8 cellular contexts compared by ENCODE assay signal in genomic region chr17:76709077-76709950, GRCh38. TPM values are rescaled to one million over a fixed set of nuclear protein-coding genes. Genes with fewer than 3 reads are reported as not detected.
A peak's percentile ranks its signal among the peaks of the same experiment; 100 is the strongest.
DNase-seq lines count a peak whose midpoint lies in the region; ATAC-seq, FAIRE-seq and TF ChIP-seq lines count a peak whose summit lies in the region.

No MANE protein-coding gene starts in this region.

- H3K9me3 ChIP-seq in Panc1 (ENCODE audit: control insufficient read depth, insufficient read depth, low read depth, low read length) (no peaks in the 10 kb centered on the region), H1 (ENCODE audit: insufficient read depth in 2 of 2, low read depth in 1 of 2, low read length in 1 of 2) (no peaks in the 10 kb centered on the region), transverse colon (no peaks in the 10 kb centered on the region)

- no peak for TF ChIP-seq RAD21 in H1 (IDR thresholded peaks at IDR 0.05 in 1 of 2, conservative IDR thresholded peaks at IDR 0.05 in 1 of 2; ENCODE audit: low read depth in 2 of 2, low read length in 2 of 2)

- no peak for TF ChIP-seq EP300 in H1 (IDR thresholded peaks at IDR 0.05; ENCODE audit: borderline replicate concordance in 1 of 2, low read depth in 2 of 2, low read length in 2 of 2)
- peak; percentile 7 for TF ChIP-seq EP300 in transverse colon (IDR thresholded peaks at IDR 0.05; ENCODE audit: low read depth)

- H3K23ac ChIP-seq in H1 (ENCODE audit: insufficient read length), result no peak overlapping the region

- peaks cover 6% of the 10 kb centered on the region for H3K36me3 Mint-ChIP-seq in memory B cell

- H3K36me3 ChIP-seq in Panc1 (ENCODE audit: control insufficient read depth, insufficient read depth, low read length) (no peaks in the 10 kb centered on the region), H1 (ENCODE audit: control insufficient read depth in 2 of 4, insufficient read depth in 4 of 4, low read length in 3 of 4) (no peaks in the 10 kb centered on the region), transverse colon (peaks cover 0 to 14% (median 0%) of the 10 kb centered on the region in 4 donors)

- no peak overlapping the region for H2BK12ac ChIP-seq in H1 (ENCODE audit: low read depth, low read length)

- TSS peak; percentile 42 for BruUV-seq in Panc1 (replicated peaks; lab: Mats Ljungman, UMichigan)

- H3K27ac ChIP-seq in Panc1 (ENCODE audit: low read length) (peak overlapping the region; percentile 77), H1 (ENCODE audit: low read depth, low read length) (no peak overlapping the region), transverse colon (peak overlapping the region; percentile 82 to 97 (median 88))

- H4K8ac ChIP-seq in H1 (ENCODE audit: extremely low read depth, insufficient read depth, low read length), result no peak overlapping the region

- ATAC-seq in Panc1, result peak; percentile 18; the same call in 1 of the 2 replicates
- no peak for ATAC-seq in memory B cell (ENCODE audit: low read depth)

- H4K91ac ChIP-seq in H1 (replicated peaks; ENCODE audit: insufficient read length, low read length), result no peak overlapping the region

- H3K4me2 ChIP-seq in H1 (ENCODE audit: insufficient read depth in 1 of 2, low read depth in 2 of 2, low read length in 2 of 2), result peak overlapping the region; percentile 87 to 89

- CTCF ChIA-PET in Panc1 (lab: Charles Lee), result interaction anchor here (0.5 to 1.1 kb wide), 2 partner anchors 25 to 43 kb away, joined by 3 to 4 read pairs; no protein-coding TSS in a partner anchor
- CTCF ChIA-PET in H1 (lab: Charles Lee; ENCODE audit: partially characterized antibody), result interaction anchor here (0.6 to 5.6 kb wide), 16 partner anchors 8 to 250 kb away, joined by 3 to 67 read pairs (median 5); no protein-coding TSS in a partner anchor

- WGBS in H1 (ENCODE audit: extremely low coverage in 1 of 2, insufficient coverage in 1 of 2, insufficient read length in 1 of 2, insufficient replicate concordance in 2 of 2, low coverage in 1 of 2, low lambda C conversion rate in 2 of 2, missing lambda C conversion rate in 1 of 2), 2 experiments, result 57% methylated on average over 28 of the region's 29 CpGs; no CpG with 5 or more reads in 1 of the 2 experiments
- 66 to 100% methylated on average over 4 to 29 of the region's 29 CpGs for WGBS in transverse colon (ENCODE audit: low coverage in 1 of 2), 2 donors

- peak overlapping the region; percentile 67 for H3K4me3 Mint-ChIP-seq in memory B cell

- no peak overlapping the region for H3K9ac ChIP-seq in H1 (replicated peaks in 1 of 4; ENCODE audit: extremely low read depth in 1 of 4, low read depth in 3 of 4, low read length in 3 of 4)

- H4K20me1 ChIP-seq in H1 (replicated peaks in 1 of 2; ENCODE audit: control insufficient read depth in 1 of 2, insufficient read depth in 2 of 2, low read length in 2 of 2), result peaks cover 0 to 8% of the 10 kb centered on the region in 2 experiments

- H3K27me3 ChIP-seq in Panc1 (ENCODE audit: control insufficient read depth, insufficient read depth, low read length) (no peaks in the 10 kb centered on the region), H1 (replicated peaks in 1 of 4; ENCODE audit: control insufficient read depth in 3 of 4, extremely low read depth in 1 of 4, insufficient read depth in 3 of 4, low read length in 3 of 4) (peaks cover 2 to 22% (median 20%) of the 10 kb centered on the region in 4 experiments), transverse colon (no peaks in the 10 kb centered on the region)

- no peak overlapping the region for H3K4ac ChIP-seq in H1 (replicated peaks; ENCODE audit: insufficient read length, low read depth, low read length)

- TF ChIP-seq POLR2A in H1 (IDR thresholded peaks at IDR 0.05; ENCODE audit: control extremely low read depth in 1 of 2, low read depth in 2 of 2, low read length in 2 of 2), result no peak
- peak; percentile 69 for TF ChIP-seq POLR2A in transverse colon (IDR thresholded peaks at IDR 0.05)

- FAIRE-seq in G401.6 (lab: Jason Lieb, UNC) (peak; percentile 95), H1 (lab: Jason Lieb, UNC) (no peak)

- H2BK15ac ChIP-seq in H1 (ENCODE audit: low read length), result peak overlapping the region; percentile 13; the same call in 1 of the 2 replicates

- H3K27me3 Mint-ChIP-seq in memory B cell, result no peaks in the 10 kb centered on the region

- no peaks in the 10 kb centered on the region for H3K9me3 Mint-ChIP-seq in memory B cell

- no peak overlapping the region for H2BK120ac ChIP-seq in H1 (replicated peaks; ENCODE audit: low read depth, low read length)

- H3K4me1 Mint-ChIP-seq in memory B cell, result peaks cover 3% of the 10 kb centered on the region

- peak overlapping the region; percentile 34 for H2AK5ac ChIP-seq in H1 (ENCODE audit: low read depth, low read length)

- H3K79me2 ChIP-seq in H1 (ENCODE audit: control insufficient read depth in 1 of 2, insufficient read depth in 2 of 2, low read length in 2 of 2), result no peaks in the 10 kb centered on the region

- H3K4me1 ChIP-seq in Panc1 (ENCODE audit: control insufficient read depth, insufficient read depth, low read length) (peaks cover 30% of the 10 kb centered on the region), H1 (replicated peaks in 1 of 4; ENCODE audit: control insufficient read depth in 3 of 4, insufficient read depth in 4 of 4, low read length in 3 of 4) (peaks cover 11 to 28% (median 19%) of the 10 kb centered on the region in 4 experiments), transverse colon (peaks cover 9 to 30% (median 24%) of the 10 kb centered on the region in 4 donors)

- TF ChIP-seq CTCF in Panc1 (IDR thresholded peaks at IDR 0.05) (no peak), H1 (IDR thresholded peaks at IDR 0.05; ENCODE audit: control extremely low read depth in 1 of 3, insufficient read depth in 1 of 3, low read depth in 1 of 3, low read length in 3 of 3) (no peak), transverse colon (IDR thresholded peaks at IDR 0.05) (no peak)

- no peak overlapping the region for H3K14ac ChIP-seq in H1 (ENCODE audit: insufficient read length)

- H3K18ac ChIP-seq in H1 (ENCODE audit: extremely low read depth, low read length), result 0 out of 2 replicates have a peak overlapping the region, but pooled peaks have one; percentile 27

- H3K56ac ChIP-seq in H1 (replicated peaks; ENCODE audit: insufficient read length, low read depth, low read length), result no peak overlapping the region

- H3K79me1 ChIP-seq in H1 (ENCODE audit: low read depth, low read length), result peaks cover 2% of the 10 kb centered on the region

- no peak overlapping the region for H3K27ac Mint-ChIP-seq in memory B cell

- H2BK20ac ChIP-seq in H1 (ENCODE audit: low read length), result no peak overlapping the region

- POLR2A ChIA-PET in Panc1 (lab: Charles Lee) (no interaction called here), H1 (lab: Charles Lee; ENCODE audit: partially characterized antibody) (interaction anchor here (0.6 to 3.2 kb wide), 10 partner anchors 8 to 142 kb away, joined by 3 to 19 read pairs (median 6); partner anchors contain the start of genes MFSD11 and SRSF2)

- H2BK5ac ChIP-seq in H1 (ENCODE audit: low read depth, low read length), result no peak overlapping the region

- intact Hi-C loops in Panc1 (cut with micrococcal nuclease; ENCODE audit: unreplicated experiment), result no loop called here
- intact Hi-C loops in transverse colon (cut with DNase I; ENCODE audit: low total_unique reads), result no loop called here

- no peak for DNase-seq in Panc1 (ENCODE audit: low read depth, low spot score)
- peak in 1 of 2 experiments; percentile 56 for DNase-seq in H1 (ENCODE audit: low read depth in 1 of 2, low spot score in 2 of 2)
- DNase-seq in memory B cell (ENCODE audit: low spot score in 2 of 2), result no peak
- peak; percentile 72 for DNase-seq in transverse colon
- DNase-seq in NCI-H128 (lab: John Stamatoyannopoulos, UW; ENCODE audit: unreplicated experiment), result no peak
- DNase-seq in NCI-H1092 (lab: John Stamatoyannopoulos, UW), result no peak
- DNase-seq in CD1c-positive myeloid dendritic cell (ENCODE audit: extremely low spot score), result no peak

- peaks cover 11% of the 10 kb centered on the region; the same call in 1 of the 2 replicates for H3K23me2 ChIP-seq in H1 (ENCODE audit: low read depth, low read length)

- no peak overlapping the region for H2AFZ ChIP-seq in H1 (ENCODE audit: low read length)

- H3K4me3 ChIP-seq in Panc1 (ENCODE audit: low read depth in 2 of 2, low read length in 2 of 2) (peak overlapping the region; percentile 58 to 63), H1 (ENCODE audit: extremely low read depth in 1 of 4, insufficient read depth in 2 of 4, low read depth in 3 of 4, low read length in 4 of 4) (peak overlapping the region; percentile 28 to 67 (median 54); a peak in 7 of 8 replicates), transverse colon (peak overlapping the region; percentile 42 to 91 (median 57))

- in situ Hi-C loops in Panc1 (cut with HindIII; ENCODE audit: low pct_unique_long_range_greater_than_20kb, low sequenced_read_pairs) (no loop called here), transverse colon (cut with MboI; ENCODE audit: low pct_ligation_motif_present in 1 of 4, low pct_unique_long_range_greater_than_20kb in 1 of 4, low sequenced_read_pairs in 3 of 4) (loop anchor here in 1 of 4 donors (25.0 kb wide), 1 partner anchor 172 kb away; the partner anchor contains the start of genes CYGB and PRCD)

- H4K5ac ChIP-seq in H1 (ENCODE audit: insufficient read length, low read depth, low read length), result no peak overlapping the region

RNA-seq across cellular contexts. Expression of gene MXRA7, which starts 1.5 kb away (rescaled TPM):
- 77.9 TPM for total RNA-seq in Panc1 (2021; ENCODE audit: unreplicated experiment)
- polyA plus RNA-seq in Panc1 (2012; ENCODE audit: insufficient read length), result 88.4 TPM
- 21.3 and 26.6 TPM in 2 replicates for total RNA-seq in H1 (2021; fragmentation: NEBNext Ultra II Directional; extraction: Animal tissue kit (Norgen Biotek cat#: 25700))
- 12.8 and 17.8 TPM in 2 replicates for polyA plus RNA-seq in H1 (2011; rRNA removed)
- 19.7 TPM for polyA plus RNA-seq in H1 (2011; cell fraction: cytosol; rRNA removed)
- polyA plus RNA-seq in H1 (2011; cell fraction: nucleus; rRNA removed), result 15.7 TPM
- 22.5 to 26.9 TPM (median 24.9 TPM) in 4 replicates for polyA plus RNA-seq in H1 (2012, experiment 1 of 2)
- 28.3 TPM for polyA plus RNA-seq in H1 (2012, experiment 2 of 2)
- 26.7 TPM for polyA plus RNA-seq in H1 (2013, experiment 1 of 2)
- polyA plus RNA-seq in H1 (2013, experiment 2 of 2), result 34.1 TPM
- polyA minus RNA-seq in H1 (2011; rRNA and poly(A)+ RNA removed), result 13.7 and 15.2 TPM in 2 replicates
- polyA minus RNA-seq in H1 (2011; cell fraction: cytosol; rRNA and poly(A)+ RNA removed), result 9.0 TPM
- 6.9 TPM for polyA minus RNA-seq in H1 (2011; cell fraction: nucleus; rRNA and poly(A)+ RNA removed)
- 100 to 1,000 TPM in 1 of 4 donors, 10 to 100 TPM in 3; 31.0 to 633 (median 52.5) TPM for total RNA-seq in transverse colon

RNA-seq across cellular contexts. Expression of gene JMJD6, which starts 17.1 kb away (rescaled TPM):
- total RNA-seq in Panc1 (2021; ENCODE audit: unreplicated experiment), result 60.0 TPM
- 54.8 TPM for polyA plus RNA-seq in Panc1 (2012; ENCODE audit: insufficient read length)
- total RNA-seq in H1 (2021; fragmentation: NEBNext Ultra II Directional; extraction: Animal tissue kit (Norgen Biotek cat#: 25700)), result 18.6 and 22.2 TPM in 2 replicates
- polyA plus RNA-seq in H1 (2011; rRNA removed), result 8.6 and 10.6 TPM in 2 replicates
- polyA plus RNA-seq in H1 (2011; cell fraction: cytosol; rRNA removed), result 9.9 TPM
- 11.7 TPM for polyA plus RNA-seq in H1 (2011; cell fraction: nucleus; rRNA removed)
- polyA plus RNA-seq in H1 (2012, experiment 1 of 2), result 18.3 to 22.2 TPM (median 19.1 TPM) in 4 replicates
- 9.1 TPM for polyA plus RNA-seq in H1 (2012, experiment 2 of 2)
- 10.0 TPM for polyA plus RNA-seq in H1 (2013, experiment 1 of 2)
- polyA plus RNA-seq in H1 (2013, experiment 2 of 2), result 8.7 TPM
- 3.1 and 5.3 TPM in 2 replicates for polyA minus RNA-seq in H1 (2011; rRNA and poly(A)+ RNA removed)
- 5.8 TPM for polyA minus RNA-seq in H1 (2011; cell fraction: cytosol; rRNA and poly(A)+ RNA removed)
- 6.7 TPM for polyA minus RNA-seq in H1 (2011; cell fraction: nucleus; rRNA and poly(A)+ RNA removed)
- total RNA-seq in transverse colon, result 10 to 100 TPM; 25.4 to 58.4 (median 26.9) TPM

RNA-seq across cellular contexts. Expression of gene METTL23, which starts 17.3 kb away (rescaled TPM):
- total RNA-seq in Panc1 (2021; ENCODE audit: unreplicated experiment) (42.8 TPM), transverse colon (10 to 100 TPM in 3 of 4 donors, not detected in 1; 11.2 to 34.1 (median 24.7) TPM)
- polyA plus RNA-seq in Panc1 (2012; ENCODE audit: insufficient read length), result 28.6 TPM
- total RNA-seq in H1 (2021; fragmentation: NEBNext Ultra II Directional; extraction: Animal tissue kit (Norgen Biotek cat#: 25700)), result 36.1 and 36.2 TPM in 2 replicates
- 41.3 and 60.2 TPM in 2 replicates for polyA plus RNA-seq in H1 (2011; rRNA removed)
- 51.3 TPM for polyA plus RNA-seq in H1 (2011; cell fraction: cytosol; rRNA removed)
- polyA plus RNA-seq in H1 (2011; cell fraction: nucleus; rRNA removed), result 40.3 TPM
- polyA plus RNA-seq in H1 (2012, experiment 1 of 2), result 36.4 to 47.2 TPM (median 43.1 TPM) in 4 replicates
- 34.6 TPM for polyA plus RNA-seq in H1 (2012, experiment 2 of 2)
- 40.2 TPM for polyA plus RNA-seq in H1 (2013, experiment 1 of 2)
- 38.5 TPM for polyA plus RNA-seq in H1 (2013, experiment 2 of 2)
- polyA minus RNA-seq in H1 (2011; rRNA and poly(A)+ RNA removed), result 25.9 and 32.3 TPM in 2 replicates
- polyA minus RNA-seq in H1 (2011; cell fraction: cytosol; rRNA and poly(A)+ RNA removed), result 11.8 TPM
- 16.5 TPM for polyA minus RNA-seq in H1 (2011; cell fraction: nucleus; rRNA and poly(A)+ RNA removed)

RNA-seq across cellular contexts. Expression of gene SRSF2, which starts 27.8 kb away (rescaled TPM):
- 436 TPM for total RNA-seq in Panc1 (2021; ENCODE audit: unreplicated experiment)
- 358 TPM for polyA plus RNA-seq in Panc1 (2012; ENCODE audit: insufficient read length)
- total RNA-seq in H1 (2021; fragmentation: NEBNext Ultra II Directional; extraction: Animal tissue kit (Norgen Biotek cat#: 25700)), result 397 and 413 TPM in 2 replicates
- polyA plus RNA-seq in H1 (2011; rRNA removed), result 401 and 479 TPM in 2 replicates
- polyA plus RNA-seq in H1 (2011; cell fraction: cytosol; rRNA removed), result 476 TPM
- polyA plus RNA-seq in H1 (2011; cell fraction: nucleus; rRNA removed), result 766 TPM
- 293 to 353 TPM (median 324 TPM) in 4 replicates for polyA plus RNA-seq in H1 (2012, experiment 1 of 2)
- 136 TPM for polyA plus RNA-seq in H1 (2012, experiment 2 of 2)
- 351 TPM for polyA plus RNA-seq in H1 (2013, experiment 1 of 2)
- 323 TPM for polyA plus RNA-seq in H1 (2013, experiment 2 of 2)
- 111 TPM in 2 replicates for polyA minus RNA-seq in H1 (2011; rRNA and poly(A)+ RNA removed)
- 337 TPM for polyA minus RNA-seq in H1 (2011; cell fraction: cytosol; rRNA and poly(A)+ RNA removed)
- 830 TPM for polyA minus RNA-seq in H1 (2011; cell fraction: nucleus; rRNA and poly(A)+ RNA removed)
- total RNA-seq in transverse colon, result 1,000 to 10,000 TPM in 1 of 4 donors, 100 to 1,000 TPM in 3; 193 to 1,196 (median 348) TPM

RNA-seq across cellular contexts. Expression of gene MFSD11, which starts 28.6 kb away (rescaled TPM):
- 42.3 TPM for total RNA-seq in Panc1 (2021; ENCODE audit: unreplicated experiment)
- polyA plus RNA-seq in Panc1 (2012; ENCODE audit: insufficient read length), result 15.3 TPM
- total RNA-seq in H1 (2021; fragmentation: NEBNext Ultra II Directional; extraction: Animal tissue kit (Norgen Biotek cat#: 25700)), result 18.9 and 19.8 TPM in 2 replicates
- polyA plus RNA-seq in H1 (2011; rRNA removed), result 15.1 and 17.7 TPM in 2 replicates
- polyA plus RNA-seq in H1 (2011; cell fraction: cytosol; rRNA removed), result 10.6 TPM
- 27.8 TPM for polyA plus RNA-seq in H1 (2011; cell fraction: nucleus; rRNA removed)
- 13.3 to 15.9 TPM (median 15.0 TPM) in 4 replicates for polyA plus RNA-seq in H1 (2012, experiment 1 of 2)
- 9.3 TPM for polyA plus RNA-seq in H1 (2012, experiment 2 of 2)
- polyA plus RNA-seq in H1 (2013, experiment 1 of 2), result 18.9 TPM
- polyA plus RNA-seq in H1 (2013, experiment 2 of 2), result 18.6 TPM
- polyA minus RNA-seq in H1 (2011; rRNA and poly(A)+ RNA removed), result 22.0 and 30.9 TPM in 2 replicates
- polyA minus RNA-seq in H1 (2011; cell fraction: cytosol; rRNA and poly(A)+ RNA removed), result 7.3 TPM
- polyA minus RNA-seq in H1 (2011; cell fraction: nucleus; rRNA and poly(A)+ RNA removed), result 31.0 TPM
- 10 to 100 TPM in 3 of 4 donors, 1 to 10 TPM in 1; 7.6 to 41.3 (median 25.7) TPM for total RNA-seq in transverse colon
